Comparison of ENCODE assay signal across 11 cellular contexts in genomic region chr10:108112218-108112617, GRCh38.
A peak's percentile ranks its signal among the peaks of the same experiment; 100 is the strongest.
DNase-seq lines count a peak whose midpoint lies in the region; ATAC-seq and TF ChIP-seq lines count a peak whose summit lies in the region.
"Had no signal": no experiment of that assay in that cellular context is flagged by ENCODE, and none has a peak within 500 bp of the region (broad histone marks: within the 10 kb centered on the region; RNA-seq: fewer than 3 reads in every experiment).

No MANE protein-coding gene starts in this region.

- no peak for TF ChIP-seq POLR2A in NB4 (IDR thresholded peaks at IDR 0.05; ENCODE audit: extremely low read depth, insufficient read length)

- H3K27me3 Mint-ChIP-seq in nephron progenitor cell (ENCODE audit: low read depth, poor library complexity): no peaks in the 10 kb centered on the region

- no peak overlapping the region for H3K9ac ChIP-seq in colonic mucosa (ENCODE audit: low read depth in 2 of 2, low read length in 2 of 2)

- H3K36me3 ChIP-seq in colonic mucosa: no peaks in the 10 kb centered on the region

- TF ChIP-seq CTCF in GM12872 (IDR thresholded peaks at IDR 0.05; ENCODE audit: insufficient read depth, low read depth, low read length) (peak; percentile 35; the same call in 1 of the 3 replicates), NB4 (IDR thresholded peaks at IDR 0.05; ENCODE audit: low read depth, low read length) (peak; percentile 35), colonic mucosa (IDR thresholded peaks at IDR 0.05) (peak; percentile 31), nephron progenitor cell (IDR thresholded peaks at IDR 0.05) (peak; percentile 30)

- no peaks in the 10 kb centered on the region for H3K9me3 ChIP-seq in colonic mucosa

- H3K4me3 Mint-ChIP-seq in nephron progenitor cell: no peak overlapping the region

- no peaks in the 10 kb centered on the region for H3K4me1 Mint-ChIP-seq in nephron progenitor cell

- no peaks in the 10 kb centered on the region for H3K36me3 Mint-ChIP-seq in nephron progenitor cell (ENCODE audit: low read depth)

- no peak overlapping the region for H3K27ac ChIP-seq in colonic mucosa

- H3K27ac Mint-ChIP-seq in nephron progenitor cell: no peak overlapping the region

- no peaks in the 10 kb centered on the region for H3K4me1 ChIP-seq in colonic mucosa

- peak; percentile 11 for DNase-seq in NB4 (ENCODE audit: low read depth)
- no peak for DNase-seq in colonic mucosa
- DNase-seq in nephron progenitor cell: no peak
- no peak for DNase-seq in NK-92 (lab: John Stamatoyannopoulos, UW; ENCODE audit: unreplicated experiment)
- DNase-seq in amniotic stem cell (lab: John Stamatoyannopoulos, UW): no peak
- DNase-seq: DMS79; effector memory CD4-positive, alpha-beta T cell; Karpas-422; NCI-H2227 treated with DMSO at 0.1 percent for 48 hours had no signal

- intact Hi-C loops in colonic mucosa (cut with DNase I): no loop called here

- no peak overlapping the region for H3K4me3 ChIP-seq in NB4 (ENCODE audit: low read depth, low read length)
- no peak overlapping the region for H3K4me3 ChIP-seq in colonic mucosa

- H3K9me3 Mint-ChIP-seq in nephron progenitor cell: peaks cover 21% of the 10 kb centered on the region

- H3K27me3 ChIP-seq in colonic mucosa: no peaks in the 10 kb centered on the region

- no peak for ATAC-seq in GM19455 (IDR thresholded peaks at IDR 0.05; ENCODE audit: unreplicated experiment)
